Comparison of ENCODE assay signal across 8 cellular contexts in genomic region chr12:50246873-50247612, GRCh38. TPM values are rescaled to one million over a fixed set of nuclear protein-coding genes. Genes with fewer than 3 reads are reported as not detected.
A peak's percentile ranks its signal among the peaks of the same experiment; 100 is the strongest.
DNase-seq lines count a peak whose midpoint lies in the region; ATAC-seq, FAIRE-seq and TF ChIP-seq lines count a peak whose summit lies in the region.

No MANE protein-coding gene starts in this region.

- H3K9me3 Mint-ChIP-seq in natural killer cell treated with Interleukin-12 subunit alpha and Interleukin-12 subunit beta and Interleukin-15 and Interleukin-18, amount 100 ng/mL, for 72 hours: no peaks in the 10 kb centered on the region

- H3K36me3 Mint-ChIP-seq in natural killer cell treated with Interleukin-12 subunit alpha and Interleukin-12 subunit beta and Interleukin-15 and Interleukin-18, amount 100 ng/mL, for 72 hours: peaks cover 20% of the 10 kb centered on the region

- DNase-seq in BE2C (peak; percentile 23), H54 (ENCODE audit: insufficient read length, low spot score) (peak; percentile 73), SJCRH30 (peak; percentile 65 to 71), GM19240 (ENCODE audit: insufficient read length, low spot score) (no peak), posterior cingulate gyrus (no peak), NCI-H510A treated with DMSO at 0.1 percent for 48 hours (lab: John Stamatoyannopoulos, UW) (no peak)
- DNase-seq in natural killer cell treated with Interleukin-12 subunit alpha and Interleukin-12 subunit beta and Interleukin-15 and Interleukin-18, amount 100 ng/mL, for 72 hours (ENCODE audit: low spot score): no peak

- peak overlapping the region; percentile 36 for H3K27ac ChIP-seq in SJCRH30
- H3K27ac ChIP-seq in duodenal mucosa (ENCODE audit: low read depth, low read length): peak overlapping the region; percentile 71

- H3K9ac ChIP-seq in duodenal mucosa (ENCODE audit: low read depth in 1 of 2, low read length in 2 of 2): no peak overlapping the region

- FAIRE-seq in H54 (lab: Jason Lieb, UNC): peak; percentile 95

- peaks cover 5% of the 10 kb centered on the region; the same call in 1 of the 2 replicates for H3K4me1 ChIP-seq in BE2C
- H3K4me1 ChIP-seq in SJCRH30: peaks cover 30% of the 10 kb centered on the region
- peaks cover 60 to 72% of the 10 kb centered on the region in 2 donors for H3K4me1 ChIP-seq in duodenal mucosa (ENCODE audit: control insufficient read depth in 1 of 2, insufficient read depth in 2 of 2, low read length in 2 of 2)

- H3K27me3 ChIP-seq in BE2C (no peaks in the 10 kb centered on the region), SJCRH30 (no peaks in the 10 kb centered on the region), duodenal mucosa (ENCODE audit: control insufficient read depth in 1 of 2, insufficient read depth in 2 of 2, low read length in 2 of 2) (no peaks in the 10 kb centered on the region)

- peak overlapping the region; percentile 68 for H3K4me3 Mint-ChIP-seq in natural killer cell treated with Interleukin-12 subunit alpha and Interleukin-12 subunit beta and Interleukin-15 and Interleukin-18, amount 100 ng/mL, for 72 hours

- H3K36me3 ChIP-seq in BE2C (no peaks in the 10 kb centered on the region), SJCRH30 (no peaks in the 10 kb centered on the region), duodenal mucosa (ENCODE audit: control insufficient read depth in 1 of 2, insufficient read depth in 2 of 2, low read length in 2 of 2) (peaks cover 17 to 21% of the 10 kb centered on the region in 2 donors)

- TF ChIP-seq CTCF in BE2C (IDR thresholded peaks at IDR 0.05; ENCODE audit: low read depth, low read length): no peak

- H3K9me3 ChIP-seq in BE2C (no peaks in the 10 kb centered on the region), SJCRH30 (replicated peaks) (no peaks in the 10 kb centered on the region), duodenal mucosa (ENCODE audit: control insufficient read depth in 1 of 2, low read length in 2 of 2) (no peaks in the 10 kb centered on the region)

- peaks cover 13 to 34% of the 10 kb centered on the region in 2 donors for H3K4me1 Mint-ChIP-seq in natural killer cell treated with Interleukin-12 subunit alpha and Interleukin-12 subunit beta and Interleukin-15 and Interleukin-18, amount 100 ng/mL, for 72 hours (ENCODE audit: low read depth in 2 of 2)

- TF ChIP-seq POLR2A in H54 (IDR thresholded peaks at IDR 0.05; ENCODE audit: low read depth, low read length): no peak

- peak; percentile 83 to 88 for ATAC-seq in natural killer cell treated with Interleukin-12 subunit alpha and Interleukin-12 subunit beta and Interleukin-15 and Interleukin-18, amount 100 ng/mL, for 72 hours

- intact Hi-C loops in posterior cingulate gyrus (cut with DNase I): no loop called here

- peak overlapping the region; percentile 52 to 75 for H3K27ac Mint-ChIP-seq in natural killer cell treated with Interleukin-12 subunit alpha and Interleukin-12 subunit beta and Interleukin-15 and Interleukin-18, amount 100 ng/mL, for 72 hours

- no peak overlapping the region for H3K4me3 ChIP-seq in BE2C (ENCODE audit: low read depth, low read length)
- H3K4me3 ChIP-seq in SJCRH30: no peak overlapping the region
- no peak overlapping the region for H3K4me3 ChIP-seq in duodenal mucosa (ENCODE audit: low read depth in 1 of 2, low read length in 2 of 2)

- H3K27me3 Mint-ChIP-seq in natural killer cell treated with Interleukin-12 subunit alpha and Interleukin-12 subunit beta and Interleukin-15 and Interleukin-18, amount 100 ng/mL, for 72 hours: peaks cover 0 to 2% of the 10 kb centered on the region in 2 donors

RNA-seq across cellular contexts. Expression of gene LIMA1, which starts 36.3 kb away (rescaled TPM):
- 29.2 TPM for polyA plus RNA-seq in BE2C (2012; ENCODE audit: insufficient read depth, insufficient read length, low read depth)
- total RNA-seq in SJCRH30 (2014; rRNA removed; shearing (Covaris generic)): 31.1 and 36.1 TPM in 2 replicates
- total RNA-seq in natural killer cell treated with Interleukin-12 subunit alpha and Interleukin-12 subunit beta and Interleukin-15 and Interleukin-18, amount 100 ng/mL, for 72 hours: 10 to 100 TPM; 15.3 to 41.3 TPM

Comparison
In these comparisons a context has a peak if more than half of its experiments do, and no peak if none do; other contexts are left out.
1. DNase-seq: peak in BE2C (single experiment), H54 (single experiment) and SJCRH30 (2 of 2); none in natural killer cell treated with Interleukin-12 subunit alpha and Interleukin-12 subunit beta and Interleukin-15 and Interleukin-18, amount 100 ng/mL, for 72 hours (single experiment), GM19240 (single experiment), posterior cingulate gyrus (0 of 10) and NCI-H510A treated with DMSO at 0.1 percent for 48 hours (single experiment).